In genomic region chr5:5564884-5565283, GRCh38 we compare ENCODE assay signal across 8 cellular contexts.
"Had no signal": no experiment of that assay in that cellular context is flagged by ENCODE, and none has a peak within 500 bp of the region (broad histone marks: within the 10 kb centered on the region; RNA-seq: fewer than 3 reads in every experiment).

No MANE protein-coding gene starts in this region.

- DNase-seq: GDM1, GF-D8 had no signal

- H3K4me3 ChIP-seq: GM12878 had no signal

- FAIRE-seq: G401.6, GM12878, GM12891, GM12892, GM18507, GM19239 had no signal

- ATAC-seq: GM12878 had no signal
